21 cellular contexts compared by ENCODE assay signal in the genomic region with DNA sequence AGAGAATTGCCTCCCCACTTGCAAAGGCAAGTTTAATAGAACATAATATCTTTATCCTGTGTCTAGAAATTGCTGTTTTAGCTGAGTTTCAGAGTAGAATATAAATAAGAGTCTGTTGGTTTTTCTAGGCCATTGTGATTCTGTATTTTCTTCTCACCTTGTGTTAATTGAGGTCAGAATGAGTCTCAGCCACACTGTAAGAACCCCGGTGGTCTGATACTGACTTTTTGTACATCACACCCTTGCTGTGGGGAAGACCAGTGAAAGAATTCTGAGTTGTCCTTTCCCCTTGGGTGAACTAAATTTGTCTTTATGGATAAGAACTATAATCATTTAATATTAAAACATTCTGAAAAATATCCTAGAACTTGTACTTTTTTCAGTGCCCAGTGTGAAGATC. TPM values are rescaled to one million over a fixed set of nuclear protein-coding genes. Genes with fewer than 3 reads are reported as not detected.
DNase-seq lines count a peak whose midpoint lies in the region; ATAC-seq, FAIRE-seq and TF ChIP-seq lines count a peak whose summit lies in the region.
"Had no signal": no experiment of that assay in that cellular context is flagged by ENCODE, and none has a peak within 500 bp of the region (broad histone marks: within the 10 kb centered on the region; RNA-seq: fewer than 3 reads in every experiment).

No MANE protein-coding gene starts in this region.

- no peak overlapping the region for H3K4me3 ChIP-seq in HepG2 (replicated peaks in 1 of 3; ENCODE audit: insufficient read depth in 1 of 3, low read depth in 2 of 3, low read length in 3 of 3)
- H3K4me3 ChIP-seq: adrenal gland, breast epithelium, heart right ventricle, smooth muscle cell, uterus had no signal

- H4K20me1 ChIP-seq in HepG2 (ENCODE audit: insufficient read depth, low read length) = peaks cover 23% of the 10 kb centered on the region

- H3K27ac Mint-ChIP-seq in activated CD8-positive, alpha-beta memory T cell treated with anti-CD3 and anti-CD28 coated beads, Interleukin-2, amount 10 ng/mL, durations not matched to agents 7 days and 5 days = peak overlapping the region; percentile 56
- peak overlapping the region; percentile 26 for H3K27ac Mint-ChIP-seq in activated T-helper 2 cell treated with anti-CD3 and anti-CD28 coated beads, Interferon-gamma antibody, Interleukin-2, Interleukin-4, amounts not matched to agents 10 μg/mL and 5 μg/mL and 100 μg/mL, durations not matched to agents 14 hours and 24 hours and 36 hours

- peaks cover 89% of the 10 kb centered on the region for H3K79me2 ChIP-seq in HepG2 (ENCODE audit: insufficient read depth, low read length)

- no peaks in the 10 kb centered on the region for H3K9me3 ChIP-seq in HepG2 (ENCODE audit: low read length)
- H3K9me3 ChIP-seq: adrenal gland, breast epithelium, heart right ventricle, uterus had no signal

- no peaks in the 10 kb centered on the region for H3K9me3 Mint-ChIP-seq in activated CD8-positive, alpha-beta memory T cell treated with anti-CD3 and anti-CD28 coated beads, Interleukin-2, amount 10 ng/mL, durations not matched to agents 7 days and 5 days (ENCODE audit: low read depth)
- no peaks in the 10 kb centered on the region for H3K9me3 Mint-ChIP-seq in activated T-helper 2 cell treated with anti-CD3 and anti-CD28 coated beads, Interferon-gamma antibody, Interleukin-2, Interleukin-4, amounts not matched to agents 10 μg/mL and 5 μg/mL and 100 μg/mL, durations not matched to agents 14 hours and 24 hours and 36 hours

- POLR2A ChIA-PET in HepG2 (lab: Yijun Ruan, JAX) = no interaction called here

- no TSS peak for BruUV-seq in HepG2 (replicated peaks; lab: Mats Ljungman, UMichigan)

- TF ChIP-seq RAD21 in HepG2 (CRISPR knock-in tag; IDR thresholded peaks at IDR 0.05) = no peak

- no peaks in the 10 kb centered on the region for H3K27me3 ChIP-seq in HepG2 (ENCODE audit: control insufficient read depth in 1 of 2, insufficient read depth in 2 of 2, low read length in 2 of 2)
- H3K27me3 ChIP-seq: adrenal gland, breast epithelium, heart right ventricle, uterus had no signal

- no peak overlapping the region for H3K4me3 Mint-ChIP-seq in activated CD8-positive, alpha-beta memory T cell treated with anti-CD3 and anti-CD28 coated beads, Interleukin-2, amount 10 ng/mL, durations not matched to agents 7 days and 5 days
- no peak overlapping the region for H3K4me3 Mint-ChIP-seq in activated T-helper 2 cell treated with anti-CD3 and anti-CD28 coated beads, Interferon-gamma antibody, Interleukin-2, Interleukin-4, amounts not matched to agents 10 μg/mL and 5 μg/mL and 100 μg/mL, durations not matched to agents 14 hours and 24 hours and 36 hours (ENCODE audit: low read depth)

- 95% methylated on average over 1 of the region's 1 CpG for WGBS in HepG2 (ENCODE audit: low lambda C conversion rate)

- no peak for ATAC-seq in activated CD8-positive, alpha-beta memory T cell treated with anti-CD3 and anti-CD28 coated beads, Interleukin-2, amount 10 ng/mL, durations not matched to agents 7 days and 5 days
- ATAC-seq in stimulated activated naive CD8-positive, alpha-beta T cell treated with anti-CD3 and anti-CD28 coated beads, Interleukin-15, Interleukin-2, amounts not matched to agents 100 U/mL and 50 U/mL, for 24 hours = peak; percentile 30
- ATAC-seq in HepG2 = no peak
- ATAC-seq: heart right ventricle, left ventricle myocardium superior had no signal

- H3K4me2 ChIP-seq in HepG2 (ENCODE audit: low read depth, low read length) = no peak overlapping the region
- H3K4me2 ChIP-seq: smooth muscle cell had no signal

- H3K4me1 ChIP-seq in HepG2 (ENCODE audit: insufficient read depth, low read length) = peaks cover 57% of the 10 kb centered on the region
- H3K4me1 ChIP-seq: breast epithelium had no signal

- CTCF ChIA-PET in activated CD8-positive, alpha-beta memory T cell treated with anti-CD3 and anti-CD28 coated beads, Interleukin-2, amount 10 ng/mL, durations not matched to agents 7 days and 5 days (lab: Charles Lee) = interaction anchor here (1.5 kb wide), 1 partner anchor 11 kb away, joined by 7 read pairs; no protein-coding TSS in a partner anchor
- CTCF ChIA-PET in HepG2 (lab: Yijun Ruan, JAX; ENCODE audit: low intra/inter-chr PET ratio, low total read pairs) = no interaction called here

- TF ChIP-seq EP300 in HepG2 (IDR thresholded peaks at IDR 0.05; ENCODE audit: low read depth in 2 of 2, low read length in 2 of 2) (no peak), HepG2 (CRISPR knock-in tag; IDR thresholded peaks at IDR 0.05; ENCODE audit: borderline replicate concordance) (no peak)

- no peak for FAIRE-seq in HepG2 (lab: Jason Lieb, UNC)
- FAIRE-seq: H1 had no signal

- H2AFZ ChIP-seq in HepG2 (ENCODE audit: low read length) = no peak overlapping the region

- H3K27me3 Mint-ChIP-seq in activated CD8-positive, alpha-beta memory T cell treated with anti-CD3 and anti-CD28 coated beads, Interleukin-2, amount 10 ng/mL, durations not matched to agents 7 days and 5 days = no peaks in the 10 kb centered on the region
- no peaks in the 10 kb centered on the region for H3K27me3 Mint-ChIP-seq in activated T-helper 2 cell treated with anti-CD3 and anti-CD28 coated beads, Interferon-gamma antibody, Interleukin-2, Interleukin-4, amounts not matched to agents 10 μg/mL and 5 μg/mL and 100 μg/mL, durations not matched to agents 14 hours and 24 hours and 36 hours (ENCODE audit: low read depth)

- H3K27ac ChIP-seq in HepG2 (ENCODE audit: extremely low read length, insufficient read depth, low read length) = no peak overlapping the region
- H3K27ac ChIP-seq: adrenal gland, breast epithelium, heart right ventricle, uterus had no signal

- in situ Hi-C loops in HepG2 (cut with HindIII; ENCODE audit: extremely low pct_ligation_motif_present, low pct_unique_long_range_greater_than_20kb) = no loop called here

- peaks cover 47% of the 10 kb centered on the region for H3K36me3 Mint-ChIP-seq in activated CD8-positive, alpha-beta memory T cell treated with anti-CD3 and anti-CD28 coated beads, Interleukin-2, amount 10 ng/mL, durations not matched to agents 7 days and 5 days
- peaks cover 60% of the 10 kb centered on the region for H3K36me3 Mint-ChIP-seq in activated T-helper 2 cell treated with anti-CD3 and anti-CD28 coated beads, Interferon-gamma antibody, Interleukin-2, Interleukin-4, amounts not matched to agents 10 μg/mL and 5 μg/mL and 100 μg/mL, durations not matched to agents 14 hours and 24 hours and 36 hours (ENCODE audit: low read depth)

- H3K4me1 Mint-ChIP-seq in activated CD8-positive, alpha-beta memory T cell treated with anti-CD3 and anti-CD28 coated beads, Interleukin-2, amount 10 ng/mL, durations not matched to agents 7 days and 5 days = peaks cover 83% of the 10 kb centered on the region
- H3K4me1 Mint-ChIP-seq in activated T-helper 2 cell treated with anti-CD3 and anti-CD28 coated beads, Interferon-gamma antibody, Interleukin-2, Interleukin-4, amounts not matched to agents 10 μg/mL and 5 μg/mL and 100 μg/mL, durations not matched to agents 14 hours and 24 hours and 36 hours (ENCODE audit: low read depth) = peaks cover 86% of the 10 kb centered on the region

- TF ChIP-seq POLR2A in HepG2 (IDR thresholded peaks at IDR 0.05; ENCODE audit: insufficient read depth in 1 of 2, low read depth in 2 of 2, low read length in 2 of 2) = no peak

- no peak overlapping the region for H3K9ac ChIP-seq in HepG2 (ENCODE audit: insufficient read depth, low read depth, low read length)

- H3K36me3 ChIP-seq in HepG2 (replicated peaks in 1 of 2; ENCODE audit: control insufficient read depth in 1 of 2, insufficient read depth in 2 of 2, low read length in 2 of 2) = peaks cover 4 to 11% of the 10 kb centered on the region in 2 experiments; a peak in 3 of 5 replicates
- H3K36me3 ChIP-seq: breast epithelium, uterus had no signal

- intact Hi-C loops in activated T-helper 2 cell treated with anti-CD3 and anti-CD28 coated beads, Interferon-gamma antibody, Interleukin-2, Interleukin-4, amounts not matched to agents 10 μg/mL and 5 μg/mL and 100 μg/mL, durations not matched to agents 14 hours and 24 hours and 36 hours (cut with micrococcal nuclease) = no loop called here
- intact Hi-C loops in HepG2 (cut with micrococcal nuclease; ENCODE audit: unreplicated experiment) = no loop called here

- TF ChIP-seq CTCF in HepG2 (CRISPR knock-in tag; IDR thresholded peaks at IDR 0.05) = no peak

- no peak for DNase-seq in activated CD8-positive, alpha-beta memory T cell treated with anti-CD3 and anti-CD28 coated beads, Interleukin-2, amount 10 ng/mL, durations not matched to agents 7 days and 5 days
- no peak for DNase-seq in activated CD8-positive, alpha-beta memory T cell treated with anti-CD3 and anti-CD28 coated beads, Interleukin-2, amount 50 U/mL, for 48 hours
- no peak for DNase-seq in activated T-helper 2 cell treated with anti-CD3 and anti-CD28 coated beads, Interferon-gamma antibody, Interleukin-2, Interleukin-4, amounts not matched to agents 10 μg/mL and 5 μg/mL and 100 μg/mL, durations not matched to agents 14 hours and 24 hours and 36 hours (ENCODE audit: low spot score)
- DNase-seq in stimulated activated naive CD8-positive, alpha-beta T cell treated with anti-CD3 and anti-CD28 coated beads, Interleukin-15, Interleukin-2, amounts not matched to agents 100 U/mL and 50 U/mL, for 24 hours = no peak
- DNase-seq in NCI-H2196 treated with DMSO at 0.1 percent for 48 hours (lab: John Stamatoyannopoulos, UW; ENCODE audit: unreplicated experiment) (no peak), HepG2 (ENCODE audit: low spot score) (no peak)
- DNase-seq: 8988T; adrenal gland; cortex of kidney; DMS 273 treated with DMSO at 0.1 percent for 48 hours; heart right ventricle; left ventricle myocardium superior; NCI-H2171; NCI-H526 treated with DMSO at 0.1 percent for 48 hours; Right ventricle myocardium superior; stimulated activated CD4-positive, alpha-beta T cell treated with anti-CD3 and anti-CD28 coated beads, Interleukin-4, amount 100 ng/mL, for 24 hours; T-helper 1 cell; uterus had no signal

RNA-seq across cellular contexts. Expression of a gene that starts 6.8 kb away (rescaled TPM):
- total RNA-seq in activated CD8-positive, alpha-beta memory T cell treated with anti-CD3 and anti-CD28 coated beads, Interleukin-2, amount 10 ng/mL, durations not matched to agents 7 days and 5 days = 10 to 100 TPM; 90.4 to 97.9 TPM
- 108 and 111 TPM in 2 replicates for total RNA-seq in activated T-helper 2 cell treated with anti-CD3 and anti-CD28 coated beads, Interferon-gamma antibody, Interleukin-2, Interleukin-4, amounts not matched to agents 10 μg/mL and 5 μg/mL and 100 μg/mL, durations not matched to agents 14 hours and 24 hours and 36 hours
- 20.8 and 28.9 TPM in 2 replicates for total RNA-seq in HepG2 (2016; rRNA removed; fragmentation: Illumina TruSeq; extraction: Trizol)
- 2.6 and 3.3 TPM in 2 replicates for total RNA-seq in HepG2 (2016; cell fraction: cytosol; rRNA removed; fragmentation: Illumina TruSeq; extraction: Trizol; ENCODE audit: low read depth)
- total RNA-seq in HepG2 (2016; cell fraction: insoluble cytoplasmic fraction; rRNA removed; fragmentation: Illumina TruSeq; extraction: Trizol) = 21.2 and 27.9 TPM in 2 replicates
- 9.1 and 10.1 TPM in 2 replicates for total RNA-seq in HepG2 (2016; cell fraction: membrane; rRNA removed; fragmentation: Illumina TruSeq; extraction: Trizol)
- total RNA-seq in HepG2 (2016; cell fraction: nucleus; rRNA removed; fragmentation: Illumina TruSeq; extraction: Trizol) = 17.6 and 20.7 TPM in 2 replicates
- polyA plus RNA-seq in HepG2 (2011; rRNA removed) = 31.8 and 33.4 TPM in 2 replicates
- polyA plus RNA-seq in HepG2 (2011; cell fraction: cytosol; rRNA removed) = 23.7 and 24.9 TPM in 2 replicates
- polyA plus RNA-seq in HepG2 (2011; cell fraction: nucleus; rRNA removed) = 27.2 and 33.2 TPM in 2 replicates
- polyA plus RNA-seq in HepG2 (2012) = 17.6 and 21.9 TPM in 2 replicates
- polyA plus RNA-seq in HepG2 (2016; cell fraction: cytosol; fragmentation: Illumina TruSeq; extraction: Trizol; ENCODE audit: low read depth) = 0.47 and 0.53 TPM in 2 replicates
- polyA plus RNA-seq in HepG2 (2016; cell fraction: insoluble cytoplasmic fraction; fragmentation: Illumina TruSeq; extraction: Trizol; ENCODE audit: low read depth) = 22.0 and 23.3 TPM in 2 replicates
- polyA plus RNA-seq in HepG2 (2016; cell fraction: membrane; fragmentation: Illumina TruSeq; extraction: Trizol; ENCODE audit: low read depth) = 3.1 and 4.1 TPM in 2 replicates
- polyA plus RNA-seq in HepG2 (2016; cell fraction: nucleus; fragmentation: Illumina TruSeq; extraction: Trizol; ENCODE audit: insufficient read depth, low read depth) = 21.7 and 22.1 TPM in 2 replicates
- 188 and 239 TPM in 2 replicates for polyA minus RNA-seq in HepG2 (2011; rRNA and poly(A)+ RNA removed; ENCODE audit: low replicate concordance)
- polyA minus RNA-seq in HepG2 (2011; cell fraction: cytosol; rRNA and poly(A)+ RNA removed) = 49.5 and 56.5 TPM in 2 replicates
- 32.8 and 43.5 TPM in 2 replicates for polyA minus RNA-seq in HepG2 (2011; cell fraction: nucleus; rRNA and poly(A)+ RNA removed)

RNA-seq across cellular contexts. Expression of a gene that starts 30.8 kb away (rescaled TPM):
- 10 to 100 TPM; 19.5 to 21.1 TPM for total RNA-seq in activated CD8-positive, alpha-beta memory T cell treated with anti-CD3 and anti-CD28 coated beads, Interleukin-2, amount 10 ng/mL, durations not matched to agents 7 days and 5 days
- 18.8 and 20.8 TPM in 2 replicates for total RNA-seq in activated T-helper 2 cell treated with anti-CD3 and anti-CD28 coated beads, Interferon-gamma antibody, Interleukin-2, Interleukin-4, amounts not matched to agents 10 μg/mL and 5 μg/mL and 100 μg/mL, durations not matched to agents 14 hours and 24 hours and 36 hours
- total RNA-seq in HepG2 (2016; rRNA removed; fragmentation: Illumina TruSeq; extraction: Trizol) = 8.0 and 11.5 TPM in 2 replicates
- total RNA-seq in HepG2 (2016; cell fraction: cytosol; rRNA removed; fragmentation: Illumina TruSeq; extraction: Trizol; ENCODE audit: low read depth) = 1.3 and 1.4 TPM in 2 replicates
- total RNA-seq in HepG2 (2016; cell fraction: insoluble cytoplasmic fraction; rRNA removed; fragmentation: Illumina TruSeq; extraction: Trizol) = 7.3 and 9.5 TPM in 2 replicates
- total RNA-seq in HepG2 (2016; cell fraction: membrane; rRNA removed; fragmentation: Illumina TruSeq; extraction: Trizol) = 5.6 and 5.7 TPM in 2 replicates
- total RNA-seq in HepG2 (2016; cell fraction: nucleus; rRNA removed; fragmentation: Illumina TruSeq; extraction: Trizol) = 3.4 and 4.6 TPM in 2 replicates
- polyA plus RNA-seq in HepG2 (2011; rRNA removed) = 2.3 and 2.7 TPM in 2 replicates
- polyA plus RNA-seq in HepG2 (2011; cell fraction: cytosol; rRNA removed) = 2.3 and 2.9 TPM in 2 replicates
- polyA plus RNA-seq in HepG2 (2011; cell fraction: nucleus; rRNA removed) = 1.4 and 1.5 TPM in 2 replicates
- polyA plus RNA-seq in HepG2 (2012) = 4.4 and 6.4 TPM in 2 replicates
- 1.1 and 1.4 TPM in 2 replicates for polyA plus RNA-seq in HepG2 (2016; cell fraction: cytosol; fragmentation: Illumina TruSeq; extraction: Trizol; ENCODE audit: low read depth)
- 12.5 and 13.5 TPM in 2 replicates for polyA plus RNA-seq in HepG2 (2016; cell fraction: insoluble cytoplasmic fraction; fragmentation: Illumina TruSeq; extraction: Trizol; ENCODE audit: low read depth)
- polyA plus RNA-seq in HepG2 (2016; cell fraction: membrane; fragmentation: Illumina TruSeq; extraction: Trizol; ENCODE audit: low read depth) = 3.2 and 5.2 TPM in 2 replicates
- 6.1 and 6.6 TPM in 2 replicates for polyA plus RNA-seq in HepG2 (2016; cell fraction: nucleus; fragmentation: Illumina TruSeq; extraction: Trizol; ENCODE audit: insufficient read depth, low read depth)
- polyA minus RNA-seq in HepG2 (2011; rRNA and poly(A)+ RNA removed; ENCODE audit: low replicate concordance) = 5.8 and 20.0 TPM in 2 replicates
- polyA minus RNA-seq in HepG2 (2011; cell fraction: cytosol; rRNA and poly(A)+ RNA removed) = 2.1 and 2.3 TPM in 2 replicates
- 1.4 and 1.7 TPM in 2 replicates for polyA minus RNA-seq in HepG2 (2011; cell fraction: nucleus; rRNA and poly(A)+ RNA removed)

RNA-seq across cellular contexts. Expression of a gene that starts 31.4 kb away (rescaled TPM):
- 10 to 100 TPM; 57.3 to 61.8 TPM for total RNA-seq in activated CD8-positive, alpha-beta memory T cell treated with anti-CD3 and anti-CD28 coated beads, Interleukin-2, amount 10 ng/mL, durations not matched to agents 7 days and 5 days
- 42.0 and 45.9 TPM in 2 replicates for total RNA-seq in activated T-helper 2 cell treated with anti-CD3 and anti-CD28 coated beads, Interferon-gamma antibody, Interleukin-2, Interleukin-4, amounts not matched to agents 10 μg/mL and 5 μg/mL and 100 μg/mL, durations not matched to agents 14 hours and 24 hours and 36 hours
- 9.7 and 12.0 TPM in 2 replicates for total RNA-seq in HepG2 (2016; rRNA removed; fragmentation: Illumina TruSeq; extraction: Trizol)
- 2.7 and 3.8 TPM in 2 replicates for total RNA-seq in HepG2 (2016; cell fraction: cytosol; rRNA removed; fragmentation: Illumina TruSeq; extraction: Trizol; ENCODE audit: low read depth)
- total RNA-seq in HepG2 (2016; cell fraction: insoluble cytoplasmic fraction; rRNA removed; fragmentation: Illumina TruSeq; extraction: Trizol) = 11.0 TPM in 2 replicates
- total RNA-seq in HepG2 (2016; cell fraction: membrane; rRNA removed; fragmentation: Illumina TruSeq; extraction: Trizol) = 3.2 and 4.5 TPM in 2 replicates
- 9.5 and 10.7 TPM in 2 replicates for total RNA-seq in HepG2 (2016; cell fraction: nucleus; rRNA removed; fragmentation: Illumina TruSeq; extraction: Trizol)
- 7.7 and 8.5 TPM in 2 replicates for polyA plus RNA-seq in HepG2 (2011; rRNA removed)
- polyA plus RNA-seq in HepG2 (2011; cell fraction: cytosol; rRNA removed) = 3.2 and 3.9 TPM in 2 replicates
- polyA plus RNA-seq in HepG2 (2011; cell fraction: nucleus; rRNA removed) = 19.9 and 25.7 TPM in 2 replicates
- 5.9 and 7.4 TPM in 2 replicates for polyA plus RNA-seq in HepG2 (2012)
- polyA plus RNA-seq in HepG2 (2016; cell fraction: cytosol; fragmentation: Illumina TruSeq; extraction: Trizol; ENCODE audit: low read depth) = 0.76 and 0.99 TPM in 2 replicates
- 7.3 and 8.2 TPM in 2 replicates for polyA plus RNA-seq in HepG2 (2016; cell fraction: insoluble cytoplasmic fraction; fragmentation: Illumina TruSeq; extraction: Trizol; ENCODE audit: low read depth)
- polyA plus RNA-seq in HepG2 (2016; cell fraction: membrane; fragmentation: Illumina TruSeq; extraction: Trizol; ENCODE audit: low read depth) = 1.7 and 1.8 TPM in 2 replicates
- 25.9 and 26.7 TPM in 2 replicates for polyA plus RNA-seq in HepG2 (2016; cell fraction: nucleus; fragmentation: Illumina TruSeq; extraction: Trizol; ENCODE audit: insufficient read depth, low read depth)
- polyA minus RNA-seq in HepG2 (2011; rRNA and poly(A)+ RNA removed; ENCODE audit: low replicate concordance) = 6.5 and 29.5 TPM in 2 replicates
- 4.1 and 4.3 TPM in 2 replicates for polyA minus RNA-seq in HepG2 (2011; cell fraction: cytosol; rRNA and poly(A)+ RNA removed)
- polyA minus RNA-seq in HepG2 (2011; cell fraction: nucleus; rRNA and poly(A)+ RNA removed) = 33.3 and 38.8 TPM in 2 replicates

RNA-seq across cellular contexts. Expression of a gene that starts 43.3 kb away (rescaled TPM):
- total RNA-seq in activated CD8-positive, alpha-beta memory T cell treated with anti-CD3 and anti-CD28 coated beads, Interleukin-2, amount 10 ng/mL, durations not matched to agents 7 days and 5 days = under 1 TPM; 0.26 to 0.29 TPM
- 0.11 and 0.18 TPM in 2 replicates for total RNA-seq in activated T-helper 2 cell treated with anti-CD3 and anti-CD28 coated beads, Interferon-gamma antibody, Interleukin-2, Interleukin-4, amounts not matched to agents 10 μg/mL and 5 μg/mL and 100 μg/mL, durations not matched to agents 14 hours and 24 hours and 36 hours
- 2.1 and 5.1 TPM in 2 replicates for total RNA-seq in HepG2 (2016; rRNA removed; fragmentation: Illumina TruSeq; extraction: Trizol)
- 0.71 and 0.81 TPM in 2 replicates for total RNA-seq in HepG2 (2016; cell fraction: cytosol; rRNA removed; fragmentation: Illumina TruSeq; extraction: Trizol; ENCODE audit: low read depth)
- total RNA-seq in HepG2 (2016; cell fraction: insoluble cytoplasmic fraction; rRNA removed; fragmentation: Illumina TruSeq; extraction: Trizol) = 1.9 and 5.7 TPM in 2 replicates
- total RNA-seq in HepG2 (2016; cell fraction: membrane; rRNA removed; fragmentation: Illumina TruSeq; extraction: Trizol) = 1.1 TPM in 2 replicates
- total RNA-seq in HepG2 (2016; cell fraction: nucleus; rRNA removed; fragmentation: Illumina TruSeq; extraction: Trizol) = 4.8 and 6.4 TPM in 2 replicates
- 1.4 and 2.0 TPM in 2 replicates for polyA plus RNA-seq in HepG2 (2011; rRNA removed)
- 1.3 and 1.9 TPM in 2 replicates for polyA plus RNA-seq in HepG2 (2011; cell fraction: cytosol; rRNA removed)
- polyA plus RNA-seq in HepG2 (2011; cell fraction: nucleus; rRNA removed) = 0.76 and 0.92 TPM in 2 replicates
- 0.63 and 1.3 TPM in 2 replicates for polyA plus RNA-seq in HepG2 (2012)
- polyA plus RNA-seq in HepG2 (2016; cell fraction: cytosol; fragmentation: Illumina TruSeq; extraction: Trizol; ENCODE audit: low read depth) = 0.66 and 0.72 TPM in 2 replicates
- polyA plus RNA-seq in HepG2 (2016; cell fraction: insoluble cytoplasmic fraction; fragmentation: Illumina TruSeq; extraction: Trizol; ENCODE audit: low read depth) = 2.1 and 2.5 TPM in 2 replicates
- polyA plus RNA-seq in HepG2 (2016; cell fraction: membrane; fragmentation: Illumina TruSeq; extraction: Trizol; ENCODE audit: low read depth) = 0.92 and 1.4 TPM in 2 replicates
- polyA plus RNA-seq in HepG2 (2016; cell fraction: nucleus; fragmentation: Illumina TruSeq; extraction: Trizol; ENCODE audit: insufficient read depth, low read depth) = 8.2 and 9.1 TPM in 2 replicates
- 0.37 and 3.1 TPM in 2 replicates for polyA minus RNA-seq in HepG2 (2011; rRNA and poly(A)+ RNA removed; ENCODE audit: low replicate concordance)
- 0.40 and 0.88 TPM in 2 replicates for polyA minus RNA-seq in HepG2 (2011; cell fraction: cytosol; rRNA and poly(A)+ RNA removed)
- polyA minus RNA-seq in HepG2 (2011; cell fraction: nucleus; rRNA and poly(A)+ RNA removed) = 0.77 and 1.1 TPM in 2 replicates

RNA-seq across cellular contexts. Expression of a gene that starts 48.6 kb away (rescaled TPM):
- total RNA-seq in activated CD8-positive, alpha-beta memory T cell treated with anti-CD3 and anti-CD28 coated beads, Interleukin-2, amount 10 ng/mL, durations not matched to agents 7 days and 5 days = 1 to 10 TPM; 1.2 to 2.1 TPM
- 0.39 and 1.1 TPM in 2 replicates for total RNA-seq in activated T-helper 2 cell treated with anti-CD3 and anti-CD28 coated beads, Interferon-gamma antibody, Interleukin-2, Interleukin-4, amounts not matched to agents 10 μg/mL and 5 μg/mL and 100 μg/mL, durations not matched to agents 14 hours and 24 hours and 36 hours
- 0.27 TPM in 1 of 2 replicates, not detected in the other for total RNA-seq in HepG2 (2016; rRNA removed; fragmentation: Illumina TruSeq; extraction: Trizol)
- not detected in 2 replicates for total RNA-seq in HepG2 (2016; cell fraction: cytosol; rRNA removed; fragmentation: Illumina TruSeq; extraction: Trizol; ENCODE audit: low read depth)
- total RNA-seq in HepG2 (2016; cell fraction: insoluble cytoplasmic fraction; rRNA removed; fragmentation: Illumina TruSeq; extraction: Trizol) = 0.04 and 0.09 TPM in 2 replicates
- 0.07 TPM in 1 of 2 replicates, not detected in the other for total RNA-seq in HepG2 (2016; cell fraction: membrane; rRNA removed; fragmentation: Illumina TruSeq; extraction: Trizol)
- 0.09 and 0.22 TPM in 2 replicates for total RNA-seq in HepG2 (2016; cell fraction: nucleus; rRNA removed; fragmentation: Illumina TruSeq; extraction: Trizol)
- 0.03 TPM in 2 replicates for polyA plus RNA-seq in HepG2 (2011; rRNA removed)
- polyA plus RNA-seq in HepG2 (2011; cell fraction: cytosol; rRNA removed) = not detected in 2 replicates
- 0.09 and 0.11 TPM in 2 replicates for polyA plus RNA-seq in HepG2 (2011; cell fraction: nucleus; rRNA removed)
- 0.03 TPM in 1 of 2 replicates, not detected in the other for polyA plus RNA-seq in HepG2 (2012)
- polyA plus RNA-seq in HepG2 (2016; cell fraction: cytosol; fragmentation: Illumina TruSeq; extraction: Trizol; ENCODE audit: low read depth) = not detected in 2 replicates
- polyA plus RNA-seq in HepG2 (2016; cell fraction: insoluble cytoplasmic fraction; fragmentation: Illumina TruSeq; extraction: Trizol; ENCODE audit: low read depth) = not detected in 2 replicates
- polyA plus RNA-seq in HepG2 (2016; cell fraction: membrane; fragmentation: Illumina TruSeq; extraction: Trizol; ENCODE audit: low read depth) = not detected in 2 replicates
- 1.1 and 1.3 TPM in 2 replicates for polyA plus RNA-seq in HepG2 (2016; cell fraction: nucleus; fragmentation: Illumina TruSeq; extraction: Trizol; ENCODE audit: insufficient read depth, low read depth)
- 0.47 TPM in 1 of 2 replicates, not detected in the other for polyA minus RNA-seq in HepG2 (2011; rRNA and poly(A)+ RNA removed; ENCODE audit: low replicate concordance)
- not detected in 2 replicates for polyA minus RNA-seq in HepG2 (2011; cell fraction: cytosol; rRNA and poly(A)+ RNA removed)
- polyA minus RNA-seq in HepG2 (2011; cell fraction: nucleus; rRNA and poly(A)+ RNA removed) = 0.37 and 0.52 TPM in 2 replicates
- total RNA-seq: left ventricle myocardium superior, Right ventricle myocardium superior had no signal
- polyA plus RNA-seq: smooth muscle cell had no signal
